ENCODE assay signal across 8 cellular contexts in the genomic region with DNA sequence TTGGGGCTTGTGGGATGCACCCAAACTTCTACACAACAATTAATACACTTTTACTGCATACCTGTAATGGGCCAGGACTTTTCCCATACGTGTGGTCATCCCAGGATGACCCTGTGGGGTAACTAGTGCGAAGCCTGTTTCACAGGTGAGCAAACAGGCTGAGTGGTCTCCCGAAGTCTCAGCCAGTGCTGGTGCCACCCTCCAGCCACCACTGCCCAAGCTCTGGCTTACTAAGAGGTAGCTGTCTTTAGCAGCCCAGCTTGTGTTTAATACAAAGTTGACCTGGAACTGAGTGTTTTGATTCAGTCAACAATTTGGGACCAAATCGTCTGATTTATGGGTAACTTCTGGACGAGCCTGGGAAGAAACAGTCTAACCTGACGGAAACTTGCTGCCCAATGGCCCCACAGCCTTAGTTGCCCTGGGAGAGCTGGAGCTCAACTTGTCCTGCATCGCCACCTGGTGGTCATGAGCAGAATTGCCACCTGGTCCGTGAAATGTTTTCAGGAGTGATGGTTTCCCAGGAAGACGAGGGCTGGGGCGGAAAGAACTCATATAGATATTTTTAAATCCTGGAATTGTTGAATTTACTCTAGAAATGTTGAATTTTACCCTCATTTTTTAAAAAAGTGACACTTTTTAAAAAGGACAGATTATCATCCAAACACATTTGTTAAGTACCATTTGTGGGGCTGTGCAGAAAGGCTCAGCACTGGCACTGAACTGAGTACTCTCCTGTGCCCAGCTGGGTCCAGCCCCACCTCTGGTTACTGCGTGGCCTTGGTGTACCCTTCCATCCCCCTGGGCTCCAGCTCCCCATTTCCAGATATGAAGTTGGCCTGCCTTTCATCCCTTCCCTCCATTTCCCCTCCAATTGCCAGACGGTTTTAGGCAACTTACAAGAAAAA.
DNase-seq lines count a peak whose midpoint lies in the region; ATAC-seq, FAIRE-seq and TF ChIP-seq lines count a peak whose summit lies in the region.

No MANE protein-coding gene starts in this region.

- ATAC-seq in activated T-cell treated with anti-CD3 and anti-CD28 coated beads, Interleukin-2, amount 50 U/mL, for 72 hours (replicated peaks in 1 of 2): peak; percentile 53 to 54
- ATAC-seq in stimulated activated naive CD8-positive, alpha-beta T cell treated with anti-CD3 and anti-CD28 coated beads, Interleukin-15, amount 100 ng/mL, for 72 hours: peak; percentile 67
- ATAC-seq in HG03469 (IDR thresholded peaks at IDR 0.05; ENCODE audit: unreplicated experiment): no peak

- H3K79me2 ChIP-seq in neural progenitor cell (ENCODE audit: low read depth): no peaks in the 10 kb centered on the region

- peaks cover 25% of the 10 kb centered on the region for H3K4me1 Mint-ChIP-seq in activated T-cell treated with anti-CD3 and anti-CD28 coated beads, Interleukin-2, amount 50 U/mL, for 72 hours (ENCODE audit: low read depth)
- H3K4me1 Mint-ChIP-seq in neural progenitor cell: peaks cover 6% of the 10 kb centered on the region
- peaks cover 15% of the 10 kb centered on the region for H3K4me1 Mint-ChIP-seq in stimulated activated naive CD8-positive, alpha-beta T cell treated with anti-CD3 and anti-CD28 coated beads, Interleukin-15, amount 100 ng/mL, for 72 hours

- H3K27me3 Mint-ChIP-seq in activated T-cell treated with anti-CD3 and anti-CD28 coated beads, Interleukin-2, amount 50 U/mL, for 72 hours (ENCODE audit: low read depth): no peaks in the 10 kb centered on the region
- H3K27me3 Mint-ChIP-seq in neural progenitor cell (ENCODE audit: insufficient read depth, low read depth): peaks cover 5% of the 10 kb centered on the region
- H3K27me3 Mint-ChIP-seq in stimulated activated naive CD8-positive, alpha-beta T cell treated with anti-CD3 and anti-CD28 coated beads, Interleukin-15, amount 100 ng/mL, for 72 hours: no peaks in the 10 kb centered on the region

- DNase-seq in HT1080 (ENCODE audit: low read depth) (peak; percentile 82), RKO (ENCODE audit: low spot score) (peak; percentile 79), fibroblast of pulmonary artery (ENCODE audit: low read depth) (peak; percentile 88), neural progenitor cell (ENCODE audit: low spot score) (peak; percentile 84)
- peak; percentile 74 to 82 for DNase-seq in activated T-cell treated with anti-CD3 and anti-CD28 coated beads, Interleukin-2, amount 50 U/mL, for 72 hours
- DNase-seq in stimulated activated naive CD8-positive, alpha-beta T cell treated with anti-CD3 and anti-CD28 coated beads, Interleukin-15, amount 100 ng/mL, for 72 hours: peak; percentile 68 to 73

- no peaks in the 10 kb centered on the region for H3K27me3 ChIP-seq in neural progenitor cell

- no peak overlapping the region for H3K4me3 Mint-ChIP-seq in activated T-cell treated with anti-CD3 and anti-CD28 coated beads, Interleukin-2, amount 50 U/mL, for 72 hours
- H3K4me3 Mint-ChIP-seq in neural progenitor cell: no peak overlapping the region
- H3K4me3 Mint-ChIP-seq in stimulated activated naive CD8-positive, alpha-beta T cell treated with anti-CD3 and anti-CD28 coated beads, Interleukin-15, amount 100 ng/mL, for 72 hours: no peak overlapping the region

- H3K4me3 ChIP-seq in fibroblast of pulmonary artery (replicated peaks; ENCODE audit: low read depth, low read length) (no peak overlapping the region), neural progenitor cell (no peak overlapping the region)

- no peak overlapping the region for H3K4me2 ChIP-seq in neural progenitor cell

- no peaks in the 10 kb centered on the region for H4K20me1 ChIP-seq in neural progenitor cell (ENCODE audit: low read depth)

- no peaks in the 10 kb centered on the region for H3K9me3 Mint-ChIP-seq in activated T-cell treated with anti-CD3 and anti-CD28 coated beads, Interleukin-2, amount 50 U/mL, for 72 hours
- H3K9me3 Mint-ChIP-seq in neural progenitor cell: no peaks in the 10 kb centered on the region
- no peaks in the 10 kb centered on the region for H3K9me3 Mint-ChIP-seq in stimulated activated naive CD8-positive, alpha-beta T cell treated with anti-CD3 and anti-CD28 coated beads, Interleukin-15, amount 100 ng/mL, for 72 hours

- no peak overlapping the region for H3K27ac ChIP-seq in neural progenitor cell

- peaks cover 4% of the 10 kb centered on the region for H3K4me1 ChIP-seq in neural progenitor cell

- no peak overlapping the region for H3K9ac ChIP-seq in neural progenitor cell

- H2AFZ ChIP-seq in neural progenitor cell (replicated peaks): peak overlapping the region; percentile 22

- FAIRE-seq in G401.6 (lab: Jason Lieb, UNC): peak; percentile 96

- no peaks in the 10 kb centered on the region for H3K36me3 Mint-ChIP-seq in activated T-cell treated with anti-CD3 and anti-CD28 coated beads, Interleukin-2, amount 50 U/mL, for 72 hours (ENCODE audit: insufficient read depth in 2 of 2)
- H3K36me3 Mint-ChIP-seq in neural progenitor cell: no peaks in the 10 kb centered on the region

- no peaks in the 10 kb centered on the region for H3K9me3 ChIP-seq in neural progenitor cell (ENCODE audit: low read depth)

- peak; percentile 92 for TF ChIP-seq CTCF in fibroblast of pulmonary artery (IDR thresholded peaks at IDR 0.05; ENCODE audit: low read length, missing control alignments)
- TF ChIP-seq CTCF in neural progenitor cell (IDR thresholded peaks at IDR 0.05): peak; percentile 98

- no peaks in the 10 kb centered on the region for H3F3A ChIP-seq in neural progenitor cell (ENCODE audit: low read depth)

- no peak overlapping the region for H3K27ac Mint-ChIP-seq in activated T-cell treated with anti-CD3 and anti-CD28 coated beads, Interleukin-2, amount 50 U/mL, for 72 hours
- H3K27ac Mint-ChIP-seq in neural progenitor cell: no peak overlapping the region
- H3K27ac Mint-ChIP-seq in stimulated activated naive CD8-positive, alpha-beta T cell treated with anti-CD3 and anti-CD28 coated beads, Interleukin-15, amount 100 ng/mL, for 72 hours: peak overlapping the region; percentile 23 to 57

- no peaks in the 10 kb centered on the region for H3K36me3 ChIP-seq in neural progenitor cell

Comparison
In these comparisons a context has a peak if more than half of its experiments do, and no peak if none do; other contexts are left out.
1. H3K27ac Mint-ChIP-seq: peak in stimulated activated naive CD8-positive, alpha-beta T cell treated with anti-CD3 and anti-CD28 coated beads, Interleukin-15, amount 100 ng/mL, for 72 hours (2 of 2); none in activated T-cell treated with anti-CD3 and anti-CD28 coated beads, Interleukin-2, amount 50 U/mL, for 72 hours (single experiment) and neural progenitor cell (single experiment).
2. Peak in every context shown above with its lines, with median percentiles within 50 percentile points of each other: DNase-seq.